In the genomic region with DNA sequence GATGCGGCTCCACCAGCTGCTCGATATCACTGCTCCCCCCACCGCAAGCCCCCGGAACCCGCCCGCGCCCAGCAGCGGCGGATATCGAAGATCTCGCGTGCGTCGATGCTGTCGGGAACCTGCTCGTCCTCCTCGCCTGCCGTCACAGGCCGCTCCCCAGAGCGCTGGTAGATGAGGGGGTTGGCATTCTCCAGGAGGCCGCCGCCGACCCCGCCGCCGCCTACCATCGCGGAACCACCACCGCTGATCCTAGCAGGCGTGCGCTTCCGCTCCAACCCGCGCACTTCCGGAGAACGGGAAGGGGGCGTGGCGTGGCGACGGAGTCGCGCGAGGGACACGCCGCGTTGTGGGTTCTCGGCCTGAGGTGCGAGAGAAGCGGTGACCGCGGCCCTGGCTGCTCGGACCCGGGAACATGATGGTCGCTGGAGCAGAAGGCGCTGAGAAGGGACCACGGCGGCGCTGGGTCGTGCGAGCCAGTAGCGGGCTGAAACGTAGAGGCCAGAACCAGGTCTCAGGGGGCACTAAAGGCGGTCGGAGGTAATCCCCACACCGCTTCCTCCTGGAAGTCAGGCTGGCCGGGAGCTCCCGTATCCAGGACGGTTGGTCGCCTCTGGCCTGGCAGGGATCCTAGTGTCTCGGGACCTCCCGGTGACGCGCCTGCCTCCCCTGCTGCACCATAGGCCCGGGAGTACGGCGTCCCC, we compare ENCODE assay signal across 8 cellular contexts. TPM values are rescaled to one million over a fixed set of nuclear protein-coding genes. Genes with fewer than 3 reads are reported as not detected.
A peak's percentile ranks its signal among the peaks of the same experiment; 100 is the strongest.
DNase-seq lines count a peak whose midpoint lies in the region; ATAC-seq, FAIRE-seq and TF ChIP-seq lines count a peak whose summit lies in the region.

A gene (minus strand): TSS at position 265 of the 701 bp plus-strand sequence. CDS start 38 bp downstream, at position 227.

- intact Hi-C loops in breast epithelium (cut with DNase I; ENCODE audit: low total_unique reads), result no loop called here

- peaks cover 11 to 21% of the 10 kb centered on the region in 2 donors for H3K4me1 ChIP-seq in breast epithelium
- H3K4me1 ChIP-seq in small intestine (ENCODE audit: control insufficient read depth in 2 of 2, insufficient read depth in 1 of 2, low read depth in 1 of 2, low read length in 1 of 2), result peaks cover 0 to 6% of the 10 kb centered on the region in 2 donors

- H3K9me3 ChIP-seq in breast epithelium, result no peaks in the 10 kb centered on the region
- H3K9me3 ChIP-seq in small intestine (ENCODE audit: control insufficient read depth, low read depth), result no peaks in the 10 kb centered on the region

- no peak for FAIRE-seq in small intestine (lab: Jason Lieb, UNC)

- H3K36me3 ChIP-seq in breast epithelium (no peaks in the 10 kb centered on the region), small intestine (ENCODE audit: control insufficient read depth in 2 of 2, insufficient read depth in 2 of 2, low read length in 2 of 2) (peaks cover 3 to 6% of the 10 kb centered on the region in 2 donors)

- H3K4me3 ChIP-seq in WI38 (ENCODE audit: low read depth, low read length), result peak within 1 kb of the TSS; percentile 100
- peak within 1 kb of the TSS; percentile 89 to 99 (median 90) for H3K4me3 ChIP-seq in breast epithelium
- H3K4me3 ChIP-seq in small intestine (ENCODE audit: low read depth in 1 of 2, low read length in 2 of 2), result peak within 1 kb of the TSS; percentile 88 to 91

- peak; percentile 68 for TF ChIP-seq POLR2A in breast epithelium (IDR thresholded peaks at IDR 0.05)

- H3K27ac ChIP-seq in breast epithelium (peak within 1 kb of the TSS; percentile 94 to 95), small intestine (ENCODE audit: low read depth in 1 of 2, low read length in 1 of 2) (peak within 1 kb of the TSS; percentile 88 to 96)

- WGBS in small intestine, 3 donors, result 0% methylated on average over 61 to 76 of the region's 76 CpGs

- H3K27me3 ChIP-seq in breast epithelium (no peaks in the 10 kb centered on the region), small intestine (ENCODE audit: control insufficient read depth in 2 of 2, insufficient read depth in 2 of 2, low read length in 2 of 2) (no peaks in the 10 kb centered on the region)

- TF ChIP-seq CTCF in WI38 (IDR thresholded peaks at IDR 0.05; ENCODE audit: low read depth, low read length), result no peak
- TF ChIP-seq CTCF in breast epithelium (IDR thresholded peaks at IDR 0.05), result no peak

- DNase-seq in NCI-H524 (lab: John Stamatoyannopoulos, UW) (peak; percentile 66 to 83), NCI-H524 treated with DMSO at 0.1 percent for 48 hours (lab: John Stamatoyannopoulos, UW) (no peak), NCI-H2171 treated with DMSO at 0.1 percent for 48 hours (lab: John Stamatoyannopoulos, UW) (peak; percentile 76), breast epithelium (ENCODE audit: low spot score in 2 of 2) (peak; percentile 80 to 87), iPS-NIHi11 (ENCODE audit: low spot score) (peak; percentile 98), small intestine (peak; percentile 86)

- peak; percentile 79 for ATAC-seq in HG03045 (IDR thresholded peaks at IDR 0.05; ENCODE audit: unreplicated experiment)

RNA-seq across cellular contexts. Expression of the gene that starts here (rescaled TPM):
- total RNA-seq in breast epithelium, result 10 to 100 TPM; 45.7 to 77.3 (median 65.4) TPM
- polyA plus RNA-seq in small intestine, result 100 to 1,000 TPM; 219 to 274 (median 245) TPM
